In the genomic region with DNA sequence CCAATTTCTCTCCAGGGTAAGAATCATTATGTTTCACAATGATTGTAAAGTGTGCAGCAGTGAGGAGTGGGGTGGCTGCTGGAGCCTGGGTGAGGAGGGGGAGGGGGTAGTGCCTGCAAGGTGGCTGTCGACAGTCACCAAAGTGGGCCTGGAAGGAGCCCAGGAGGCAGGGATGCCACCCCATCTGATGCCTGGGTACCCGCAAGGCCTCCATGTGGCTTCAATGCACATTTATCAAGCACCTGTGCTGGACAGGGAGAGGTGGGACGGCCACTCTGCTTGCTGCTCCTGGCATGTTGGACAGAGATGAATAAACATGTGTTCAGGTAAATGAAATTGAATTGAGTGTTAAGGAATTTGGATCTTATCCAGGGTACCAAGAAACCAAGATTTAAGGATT, we compare ENCODE assay signal across 14 cellular contexts.
DNase-seq lines count a peak whose midpoint lies in the region; ATAC-seq and TF ChIP-seq lines count a peak whose summit lies in the region.
"Had no signal": no experiment of that assay in that cellular context is flagged by ENCODE, and none has a peak within 500 bp of the region (broad histone marks: within the 10 kb centered on the region; RNA-seq: fewer than 3 reads in every experiment).

No MANE protein-coding gene starts in this region.

- H3K4ac ChIP-seq in neuronal stem cell (ENCODE audit: low read length): no peak overlapping the region

- H2BK5ac ChIP-seq in neuronal stem cell (ENCODE audit: low read length): no peak overlapping the region

- H3K79me1 ChIP-seq in neuronal stem cell (ENCODE audit: low read depth, low read length): no peaks in the 10 kb centered on the region

- CTCF ChIA-PET in CD8-positive, alpha-beta T cell (lab: Charles Lee): no interaction called here

- peak overlapping the region; percentile 25 for H3K14ac ChIP-seq in neuronal stem cell (ENCODE audit: low read length)

- no peak overlapping the region for H3K4me3 ChIP-seq in neuronal stem cell (ENCODE audit: low read length in 2 of 2)
- no peak overlapping the region for H3K4me3 ChIP-seq in spleen
- H3K4me3 ChIP-seq in CD8-positive, alpha-beta T cell (ENCODE audit: low read depth, low read length): no peak overlapping the region
- H3K4me3 ChIP-seq: GM23248 had no signal

- no peak overlapping the region for H3K23ac ChIP-seq in neuronal stem cell (ENCODE audit: low read depth, low read length, poor library complexity)

- no peaks in the 10 kb centered on the region for H3K36me3 ChIP-seq in neuronal stem cell (replicated peaks in 1 of 2; ENCODE audit: control insufficient read depth in 2 of 2, insufficient read depth in 2 of 2, low read length in 2 of 2)
- no peaks in the 10 kb centered on the region for H3K36me3 ChIP-seq in spleen
- H3K36me3 ChIP-seq in CD8-positive, alpha-beta T cell (ENCODE audit: insufficient read depth, low read length): no peaks in the 10 kb centered on the region

- H3K27ac Mint-ChIP-seq in chondrocyte (ENCODE audit: unreplicated experiment): no peak overlapping the region
- no peak overlapping the region for H3K27ac Mint-ChIP-seq in CD8-positive, alpha-beta T cell
- H3K27ac Mint-ChIP-seq: CD4-positive, alpha-beta memory T cell; H9 had no signal

- H2BK120ac ChIP-seq in neuronal stem cell (ENCODE audit: low read depth, low read length): no peak overlapping the region

- ATAC-seq in CD8-positive, alpha-beta T cell: no peak
- ATAC-seq: HCT116 had no signal

- no peak overlapping the region for H2BK15ac ChIP-seq in neuronal stem cell (ENCODE audit: low read length)

- no peaks in the 10 kb centered on the region for H3K4me1 Mint-ChIP-seq in chondrocyte (ENCODE audit: low read depth)
- peaks cover 1% of the 10 kb centered on the region for H3K4me1 Mint-ChIP-seq in CD8-positive, alpha-beta T cell (ENCODE audit: low read depth)

- H3K27me3 Mint-ChIP-seq in chondrocyte (ENCODE audit: low read depth): peaks cover 27% of the 10 kb centered on the region
- peaks cover 9% of the 10 kb centered on the region for H3K27me3 Mint-ChIP-seq in CD8-positive, alpha-beta T cell (ENCODE audit: low read depth)

- no peaks in the 10 kb centered on the region for H3K36me3 Mint-ChIP-seq in chondrocyte (ENCODE audit: low read depth)
- H3K36me3 Mint-ChIP-seq in CD8-positive, alpha-beta T cell: no peaks in the 10 kb centered on the region
- H3K36me3 Mint-ChIP-seq: CD4-positive, alpha-beta memory T cell had no signal

- DNase-seq in chondrocyte (ENCODE audit: low spot score) (peak; percentile 33), neuronal stem cell (ENCODE audit: low spot score) (no peak), spleen (peak; percentile 41), NCI-H2081 (lab: John Stamatoyannopoulos, UW) (no peak), anterior cingulate cortex (lab: John Stamatoyannopoulos, UW) (no peak)
- DNase-seq in CD8-positive, alpha-beta T cell: no peak
- DNase-seq: C1 segment of cervical spinal cord; Caco-2; CD4-positive, alpha-beta memory T cell; DMS153; DND-41; GM23248; H9 had no signal

- no peak overlapping the region for H2AK5ac ChIP-seq in neuronal stem cell (ENCODE audit: low read depth, low read length)

- WGBS in neuronal stem cell (ENCODE audit: extremely low coverage in 2 of 2, insufficient read length in 2 of 2, insufficient replicate concordance in 1 of 2), 2 donors: no CpG with 5 or more reads among the region's 3 CpGs
- WGBS in spleen, 5 donors: 81 to 96% (median 89%) methylated on average over 3 of the region's 3 CpGs

- H3K9me3 Mint-ChIP-seq in chondrocyte (ENCODE audit: low read depth): peaks cover 3% of the 10 kb centered on the region
- no peaks in the 10 kb centered on the region for H3K9me3 Mint-ChIP-seq in CD8-positive, alpha-beta T cell

- TF ChIP-seq CTCF in chondrocyte (IDR thresholded peaks at IDR 0.05) (no peak), spleen (IDR thresholded peaks at IDR 0.05 in 8 of 11, conservative IDR thresholded peaks at IDR 0.05 in 3 of 11) (no peak)
- TF ChIP-seq CTCF in CD8-positive, alpha-beta T cell (IDR thresholded peaks at IDR 0.05): no peak

- H3K27ac ChIP-seq in neuronal stem cell (replicated peaks; ENCODE audit: low read length) (no peak overlapping the region), spleen (no peak overlapping the region)
- H3K27ac ChIP-seq in CD8-positive, alpha-beta T cell (ENCODE audit: low read depth, low read length): no peak overlapping the region
- H3K27ac ChIP-seq: GM23248 had no signal

- no peak overlapping the region for H3K18ac ChIP-seq in neuronal stem cell (ENCODE audit: low read length)

- H3K4me2 ChIP-seq in neuronal stem cell (ENCODE audit: insufficient read depth, low read length, poor library complexity, severe bottlenecking): no peak overlapping the region

- H3K4me1 ChIP-seq in neuronal stem cell (ENCODE audit: control insufficient read depth in 2 of 2, insufficient read depth in 1 of 2, low read depth in 1 of 2, low read length in 2 of 2) (peaks cover 0 to 6% of the 10 kb centered on the region in 2 donors), spleen (no peaks in the 10 kb centered on the region)
- no peaks in the 10 kb centered on the region for H3K4me1 ChIP-seq in CD8-positive, alpha-beta T cell (ENCODE audit: insufficient read depth, low read length)
- H3K4me1 ChIP-seq: Caco-2 had no signal

- TF ChIP-seq POLR2A in spleen (IDR thresholded peaks at IDR 0.05): no peak

- no peak overlapping the region for H2AFZ ChIP-seq in neuronal stem cell (ENCODE audit: low read length)
- H2AFZ ChIP-seq: GM23248 had no signal

- H4K91ac ChIP-seq in neuronal stem cell (ENCODE audit: low read depth, low read length, poor library complexity): no peak overlapping the region

- POLR2A ChIA-PET in CD8-positive, alpha-beta T cell (lab: Charles Lee): no interaction called here

- no peak overlapping the region for H3K4me3 Mint-ChIP-seq in chondrocyte (ENCODE audit: unreplicated experiment)
- H3K4me3 Mint-ChIP-seq in CD8-positive, alpha-beta T cell: no peak overlapping the region
- H3K4me3 Mint-ChIP-seq: CD4-positive, alpha-beta memory T cell; H9 had no signal

- H2BK12ac ChIP-seq in neuronal stem cell (ENCODE audit: low read length): no peak overlapping the region

- H3K27me3 ChIP-seq in neuronal stem cell (ENCODE audit: control insufficient read depth in 3 of 3, insufficient read depth in 3 of 3, low read depth in 1 of 3, low read length in 3 of 3): peaks cover 0 to 21% (median 0%) of the 10 kb centered on the region in 3 experiments
- H3K27me3 ChIP-seq in spleen (replicated peaks in 1 of 7): peaks cover 0 to 45% (median 11%) of the 10 kb centered on the region in 7 donors
- no peaks in the 10 kb centered on the region for H3K27me3 ChIP-seq in CD8-positive, alpha-beta T cell (ENCODE audit: insufficient read depth, low read length)

- H3K9ac ChIP-seq in neuronal stem cell (ENCODE audit: low read depth, low read length, poor library complexity): no peak overlapping the region
- H3K9ac ChIP-seq: GM23248 had no signal

- H4K8ac ChIP-seq in neuronal stem cell (ENCODE audit: low read depth, low read length): no peak overlapping the region

- H3K9me3 ChIP-seq in neuronal stem cell (replicated peaks in 1 of 2; ENCODE audit: control insufficient read depth in 2 of 2, insufficient read depth in 1 of 2, low read depth in 1 of 2, low read length in 2 of 2) (peaks cover 0 to 5% of the 10 kb centered on the region in 2 donors), spleen (peaks cover 0 to 7% (median 0%) of the 10 kb centered on the region in 8 donors)
- H3K9me3 ChIP-seq in CD8-positive, alpha-beta T cell (ENCODE audit: low read length): no peaks in the 10 kb centered on the region
- H3K9me3 ChIP-seq: Caco-2 had no signal

- intact Hi-C loops in spleen (cut with DNase I; ENCODE audit: low total_unique reads): no loop called here
- intact Hi-C loops in CD8-positive, alpha-beta T cell (cut with DNase I, micrococcal nuclease): no loop called here

Comparison
In these comparisons a context has a peak if more than half of its experiments do, and no peak if none do; other contexts are left out.
1. DNase-seq: peak in chondrocyte (single experiment) and spleen (single experiment); none in neuronal stem cell (single experiment), NCI-H2081 (0 of 2), CD8-positive, alpha-beta T cell (0 of 7) and anterior cingulate cortex (0 of 58).